In genomic region chr19:45512881-45513483, GRCh38 we compare ENCODE assay signal across 2 cellular contexts.
TF ChIP-seq lines count a peak whose summit lies in the region.

No MANE protein-coding gene starts in this region.

TF ChIP-seq in WTC11, 78 proteins besides CTCF, POLR2A, EP300 and RAD21:
- TF ChIP-seq ZNF121 (CRISPR knock-in tag; IDR thresholded peaks at IDR 0.05) (peak; percentile 90), TP53 (CRISPR knock-in tag; IDR thresholded peaks at IDR 0.05) (no peak)

TF ChIP-seq in endothelial cell of umbilical vein, 7 proteins besides CTCF, POLR2A, EP300 and RAD21:
- TF ChIP-seq JUN (IDR thresholded peaks at IDR 0.05; ENCODE audit: borderline replicate concordance, insufficient read depth, insufficient read length, low read depth): no peak
- TF ChIP-seq EZH2 (IDR thresholded peaks at IDR 0.05; ENCODE audit: borderline replicate concordance, low read depth, low read length, severe bottlenecking): no peak
- TF ChIP-seq MYC (IDR thresholded peaks at IDR 0.05; ENCODE audit: low read depth, low read length): no peak
- no peak for TF ChIP-seq POLR2AphosphoS5 (IDR thresholded peaks at IDR 0.05; ENCODE audit: insufficient read depth, low read depth, low read length)
- TF ChIP-seq MAX (IDR thresholded peaks at IDR 0.05; ENCODE audit: insufficient read depth, insufficient read length): no peak
- TF ChIP-seq FOS (IDR thresholded peaks at IDR 0.05; ENCODE audit: borderline replicate concordance, insufficient read depth, low read length): no peak
- no peak for TF ChIP-seq GATA2 (IDR thresholded peaks at IDR 0.05; ENCODE audit: insufficient read depth, insufficient read length, low read depth, low read length)
TF ChIP-seq in endothelial cell of umbilical vein: peak in this region for 0.
